13 cellular contexts compared by ENCODE assay signal in the genomic region with DNA sequence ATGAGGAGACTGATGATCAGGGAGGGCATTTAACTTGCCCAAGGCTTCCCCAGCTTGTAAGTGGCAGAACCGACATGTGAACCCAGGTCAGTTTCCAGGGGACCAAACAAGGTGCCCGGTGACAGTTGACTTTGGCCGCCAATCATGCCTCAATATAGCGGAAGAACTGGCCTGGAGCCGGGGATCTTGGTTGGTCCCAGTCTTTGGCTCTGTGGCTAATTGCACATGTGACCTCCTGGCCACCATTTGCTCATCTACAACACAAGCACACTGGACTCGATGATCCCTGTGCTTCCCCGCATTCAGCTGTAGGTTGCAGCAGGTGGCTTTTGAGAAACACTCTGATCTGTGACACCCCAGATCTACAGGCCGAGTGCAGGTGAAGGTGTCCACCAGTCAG.
"Had no signal": no experiment of that assay in that cellular context is flagged by ENCODE, and none has a peak within 500 bp of the region (broad histone marks: within the 10 kb centered on the region; RNA-seq: fewer than 3 reads in every experiment).

No MANE protein-coding gene starts in this region.

- H3K4me2 ChIP-seq: smooth muscle cell had no signal

- H3K27ac ChIP-seq: upper lobe of right lung, VCaP had no signal

- H3K4me3 ChIP-seq: smooth muscle cell, upper lobe of right lung had no signal

- H3K27me3 Mint-ChIP-seq: central memory CD8-positive, alpha-beta T cell had no signal

- H3K36me3 Mint-ChIP-seq: memory B cell; stimulated activated memory B cell treated with anti-CD40 and anti-IgM and Interleukin-4, amounts not matched to agents 10 μg/mL and 1 μg/mL and 100 μg/mL, for 72 hours had no signal

- ATAC-seq: activated naive CD8-positive, alpha-beta T cell treated with anti-CD3 and anti-CD28 coated beads, Interleukin-2, amount 50 U/mL, for 24 hours; activated T-cell treated with anti-CD3 and anti-CD28 coated beads, Interleukin-2, amount 50 U/mL, for 72 hours; left colon had no signal

- H3K9me3 ChIP-seq: upper lobe of right lung had no signal

- H3K4me1 Mint-ChIP-seq: activated CD4-positive, alpha-beta memory T cell treated with anti-CD3 and anti-CD28 coated beads, Interleukin-2, amount 10 ng/mL, durations not matched to agents 7 days and 5 days; activated naive CD8-positive, alpha-beta T cell treated with anti-CD3 and anti-CD28 coated beads, Interleukin-2, amount 50 U/mL, for 24 hours; memory B cell; stimulated activated memory B cell treated with anti-CD40 and anti-IgM and Interleukin-4, amounts not matched to agents 10 μg/mL and 1 μg/mL and 100 μg/mL, for 72 hours had no signal

- H3K27me3 ChIP-seq: upper lobe of right lung had no signal

- H3K9me3 Mint-ChIP-seq: activated CD4-positive, alpha-beta memory T cell treated with anti-CD3 and anti-CD28 coated beads, Interleukin-2, amount 10 ng/mL, durations not matched to agents 7 days and 5 days; activated naive CD8-positive, alpha-beta T cell treated with anti-CD3 and anti-CD28 coated beads, Interleukin-2, amount 50 U/mL, for 24 hours; activated T-cell treated with anti-CD3 and anti-CD28 coated beads, Interleukin-2, amount 50 U/mL, for 72 hours; central memory CD8-positive, alpha-beta T cell; stimulated activated memory B cell treated with anti-CD40 and anti-IgM and Interleukin-4, amounts not matched to agents 10 μg/mL and 1 μg/mL and 100 μg/mL, for 72 hours had no signal

- H3K36me3 ChIP-seq: upper lobe of right lung had no signal

- DNase-seq: activated CD4-positive, alpha-beta memory T cell treated with anti-CD3 and anti-CD28 coated beads, Interleukin-2, amount 10 ng/mL, durations not matched to agents 7 days and 5 days; activated naive CD8-positive, alpha-beta T cell treated with anti-CD3 and anti-CD28 coated beads, Interleukin-2, amount 50 U/mL, for 24 hours; activated T-cell treated with anti-CD3 and anti-CD28 coated beads, Interleukin-2, amount 50 U/mL, for 72 hours; cortex of kidney; effector CD8-positive, alpha-beta T cell; left colon; nephron progenitor cell; upper lobe of right lung had no signal

- H3K4me3 Mint-ChIP-seq: activated CD4-positive, alpha-beta memory T cell treated with anti-CD3 and anti-CD28 coated beads, Interleukin-2, amount 10 ng/mL, durations not matched to agents 7 days and 5 days; activated naive CD8-positive, alpha-beta T cell treated with anti-CD3 and anti-CD28 coated beads, Interleukin-2, amount 50 U/mL, for 24 hours; activated T-cell treated with anti-CD3 and anti-CD28 coated beads, Interleukin-2, amount 50 U/mL, for 72 hours; central memory CD8-positive, alpha-beta T cell; memory B cell; stimulated activated memory B cell treated with anti-CD40 and anti-IgM and Interleukin-4, amounts not matched to agents 10 μg/mL and 1 μg/mL and 100 μg/mL, for 72 hours had no signal

- H3K27ac Mint-ChIP-seq: activated CD4-positive, alpha-beta memory T cell treated with anti-CD3 and anti-CD28 coated beads, Interleukin-2, amount 10 ng/mL, durations not matched to agents 7 days and 5 days; activated naive CD8-positive, alpha-beta T cell treated with anti-CD3 and anti-CD28 coated beads, Interleukin-2, amount 50 U/mL, for 24 hours; activated T-cell treated with anti-CD3 and anti-CD28 coated beads, Interleukin-2, amount 50 U/mL, for 72 hours; memory B cell; stimulated activated memory B cell treated with anti-CD40 and anti-IgM and Interleukin-4, amounts not matched to agents 10 μg/mL and 1 μg/mL and 100 μg/mL, for 72 hours had no signal
